Comparison of ENCODE assay signal across 11 cellular contexts in the genomic region with DNA sequence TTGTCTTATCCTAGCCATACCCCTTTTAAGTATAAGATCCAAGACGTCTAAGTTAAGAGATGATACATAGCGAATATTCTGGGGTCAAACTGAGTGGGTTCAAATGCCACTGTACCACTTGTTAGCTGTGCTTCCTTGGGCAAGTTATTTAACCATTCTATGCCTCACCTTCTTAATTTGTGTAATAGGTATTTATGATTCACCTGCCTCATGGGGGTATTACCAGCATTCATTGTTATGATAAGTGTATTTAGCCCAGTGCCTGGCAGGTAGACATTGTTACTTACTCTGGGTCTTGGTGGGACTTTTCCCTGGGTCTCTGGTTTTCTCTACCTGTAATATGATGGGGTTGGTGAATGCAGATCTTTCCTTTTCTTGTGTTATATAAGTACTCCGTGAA. TPM values are rescaled to one million over a fixed set of nuclear protein-coding genes. Genes with fewer than 3 reads are reported as not detected.
DNase-seq lines count a peak whose midpoint lies in the region; ATAC-seq and TF ChIP-seq lines count a peak whose summit lies in the region.
"Had no signal": no experiment of that assay in that cellular context is flagged by ENCODE, and none has a peak within 500 bp of the region (broad histone marks: within the 10 kb centered on the region; RNA-seq: fewer than 3 reads in every experiment).

No MANE protein-coding gene starts in this region.

- no peak overlapping the region for H3K4me3 ChIP-seq in MM.1S (ENCODE audit: low read length)
- peak overlapping the region; percentile 42 for H3K4me3 ChIP-seq in neuron (ENCODE audit: low read length)
- H3K4me3 ChIP-seq in stomach, result peak overlapping the region in 1 of 4 donors; percentile 95

- H3K9me3 Mint-ChIP-seq in effector memory CD8-positive, alpha-beta T cell, result no peaks in the 10 kb centered on the region

- no peaks in the 10 kb centered on the region for H3K9me2 ChIP-seq in MM.1S (replicated peaks; ENCODE audit: insufficient read depth, low read length)

- 42 to 47% (median 44%) methylated on average over 3 of the region's 3 CpGs for WGBS in stomach, 5 donors

- H2AFZ ChIP-seq in MM.1S (ENCODE audit: low read length) (no peak overlapping the region), neuron (ENCODE audit: low read depth, low read length) (no peak overlapping the region)

- peaks cover 92% of the 10 kb centered on the region for H3K79me2 ChIP-seq in MM.1S (ENCODE audit: low read length)

- TF ChIP-seq CTCF in MM.1S (IDR thresholded peaks at IDR 0.05; ENCODE audit: low read length) (no peak), stomach (IDR thresholded peaks at IDR 0.05) (no peak)

- H3K36me3 ChIP-seq in ES-I3 (ENCODE audit: insufficient read depth, low read length) (0 out of 2 replicates have a peak, but pooled peaks cover 4% of the 10 kb centered on the region), MM.1S (replicated peaks; ENCODE audit: insufficient read depth, low read length) (no peaks in the 10 kb centered on the region), neuron (ENCODE audit: insufficient read depth, low read length) (no peaks in the 10 kb centered on the region), stomach (no peaks in the 10 kb centered on the region)

- no peak overlapping the region for H3K27ac ChIP-seq in MM.1S (ENCODE audit: low read length)
- H3K27ac ChIP-seq in stomach, result peak overlapping the region in 1 of 5 donors; percentile 99

- DNase-seq in MM.1S, result no peak
- no peak for DNase-seq in effector memory CD8-positive, alpha-beta T cell
- DNase-seq in OCI-M2 (lab: John Stamatoyannopoulos, UW; ENCODE audit: unreplicated experiment), result no peak
- no peak for DNase-seq in AG08395 (ENCODE audit: low spot score)
- DNase-seq in cardiac septum (ENCODE audit: low spot score), result no peak
- DNase-seq in stomach, result no peak
- DNase-seq: anterior cingulate cortex, NCI-H226, posterior cingulate gyrus had no signal

- no peaks in the 10 kb centered on the region for H3K27me3 Mint-ChIP-seq in effector memory CD8-positive, alpha-beta T cell

- no peak for TF ChIP-seq POLR2A in stomach (IDR thresholded peaks at IDR 0.05)

- H3F3A ChIP-seq in MM.1S (ENCODE audit: insufficient read depth, low read length), result peaks cover 33% of the 10 kb centered on the region

- peaks cover 59% of the 10 kb centered on the region for H4K20me1 ChIP-seq in MM.1S (ENCODE audit: insufficient read depth, low read length)

- intact Hi-C loops in cardiac septum (cut with DNase I), result loop anchor here (5.0 kb wide), 1 partner anchor 53 kb away; no protein-coding TSS in a partner anchor
- intact Hi-C loops in stomach (cut with DNase I; ENCODE audit: low total_unique reads), result loop anchor here (5.0 kb wide), 1 partner anchor 98 kb away; the partner anchor contains the start of gene CNOT8

- H3K9me3 ChIP-seq in ES-I3 (ENCODE audit: control insufficient read depth, insufficient read depth, low read length), result no peaks in the 10 kb centered on the region
- H3K9me3 ChIP-seq in MM.1S (replicated peaks; ENCODE audit: insufficient read depth, low read length), result no peaks in the 10 kb centered on the region
- H3K9me3 ChIP-seq in neuron (ENCODE audit: low read length), result no peaks in the 10 kb centered on the region
- no peaks in the 10 kb centered on the region for H3K9me3 ChIP-seq in stomach

- peaks cover 50 to 62% of the 10 kb centered on the region in 2 donors for H3K4me1 Mint-ChIP-seq in effector memory CD8-positive, alpha-beta T cell (ENCODE audit: low read depth in 2 of 2)

- peak overlapping the region; percentile 94 to 97 for H3K4me3 Mint-ChIP-seq in effector memory CD8-positive, alpha-beta T cell

- H3K4me1 ChIP-seq in ES-I3 (ENCODE audit: insufficient read depth, low read length) (peaks cover 16% of the 10 kb centered on the region), MM.1S (ENCODE audit: low read length) (peaks cover 42% of the 10 kb centered on the region), neuron (ENCODE audit: insufficient read depth, low read length) (peaks cover 15% of the 10 kb centered on the region), stomach (peaks cover 53 to 75% (median 65%) of the 10 kb centered on the region in 4 donors)

- ATAC-seq in effector memory CD8-positive, alpha-beta T cell (replicated peaks), result no peak

- H3K27me3 ChIP-seq in MM.1S (replicated peaks; ENCODE audit: insufficient read depth, low read length) (no peaks in the 10 kb centered on the region), neuron (ENCODE audit: insufficient read depth, low read length) (no peaks in the 10 kb centered on the region), stomach (no peaks in the 10 kb centered on the region)

- H3K4me2 ChIP-seq in MM.1S (ENCODE audit: low read depth, low read length), result peak overlapping the region; percentile 93; the same call in 1 of the 2 replicates

- H3K9ac ChIP-seq in ES-I3 (ENCODE audit: low read depth, low read length) (peak overlapping the region; percentile 28; the same call in 1 of the 2 replicates), MM.1S (ENCODE audit: low read length) (no peak overlapping the region)

- peak overlapping the region; percentile 32 to 90 for H3K27ac Mint-ChIP-seq in effector memory CD8-positive, alpha-beta T cell

- H3K36me3 Mint-ChIP-seq in effector memory CD8-positive, alpha-beta T cell (ENCODE audit: insufficient read depth), result peaks cover 19% of the 10 kb centered on the region

- no peak for TF ChIP-seq EP300 in stomach (IDR thresholded peaks at IDR 0.05)

RNA-seq across cellular contexts. Expression of gene LARP1, which starts 3.8 kb away (rescaled TPM):
- 160 TPM for total RNA-seq in cardiac septum
- total RNA-seq in stomach, result 100 to 1,000 TPM in 4 of 5 donors, 10 to 100 TPM in 1; 54.5 to 211 (median 180) TPM
- 10 to 100 TPM; 15.0 to 19.4 (median 19.2) TPM for polyA plus RNA-seq in stomach
